In genomic region chr1:67894981-67895735, GRCh38 we compare ENCODE assay signal across 22 cellular contexts.
"Had no signal": no experiment of that assay in that cellular context is flagged by ENCODE, and none has a peak within 500 bp of the region (broad histone marks: within the 10 kb centered on the region; RNA-seq: fewer than 3 reads in every experiment).

No MANE protein-coding gene starts in this region.

- H3K9me3 ChIP-seq: adrenal gland, SJCRH30 had no signal

- H3K27me3 ChIP-seq: adrenal gland, SJCRH30 had no signal

- DNase-seq: activated CD4-positive, alpha-beta T cell treated with anti-CD3 and anti-CD28 coated beads for 4 hours; activated CD8-positive, alpha-beta memory T cell treated with anti-CD3 and anti-CD28 coated beads, Interleukin-2, amount 50 U/mL, for 48 hours; activated CD8-positive, alpha-beta T cell treated with anti-CD3 and anti-CD28 coated beads for 36 hours; activated naive CD4-positive, alpha-beta T cell treated with anti-CD3 and anti-CD28 coated beads, Interleukin-2, amount 50 U/mL, for 16 hours; activated naive CD8-positive, alpha-beta T cell treated with anti-CD3 and anti-CD28 coated beads, Interleukin-2, amount 10 ng/mL, durations not matched to agents 7 days and 5 days; activated T-cell treated with anti-CD3 and anti-CD28 coated beads, Interleukin-2, amount 50 U/mL, for 1 hour; adrenal gland; anterior cingulate cortex; Kasumi-1; KBM-7; NCI-H1092 treated with DMSO at 0.1 percent for 48 hours; NCI-H1417 treated with DMSO at 0.1 percent for 48 hours; NCI-H1694; NCI-H2029; NCI-H345; NCI-H510A; NCI-H526 treated with DMSO at 0.1 percent for 48 hours; NCI-H82; OCI-M1; Right ventricle myocardium superior; RPMI8226; SJCRH30 had no signal

- H3K4me1 ChIP-seq: adrenal gland had no signal

- H3K27ac ChIP-seq: adrenal gland, SJCRH30 had no signal

- H3K36me3 ChIP-seq: adrenal gland, SJCRH30 had no signal

- H3K4me3 ChIP-seq: adrenal gland, SJCRH30 had no signal
